Comparison of ENCODE assay signal across 1 cellular context in the genomic region with DNA sequence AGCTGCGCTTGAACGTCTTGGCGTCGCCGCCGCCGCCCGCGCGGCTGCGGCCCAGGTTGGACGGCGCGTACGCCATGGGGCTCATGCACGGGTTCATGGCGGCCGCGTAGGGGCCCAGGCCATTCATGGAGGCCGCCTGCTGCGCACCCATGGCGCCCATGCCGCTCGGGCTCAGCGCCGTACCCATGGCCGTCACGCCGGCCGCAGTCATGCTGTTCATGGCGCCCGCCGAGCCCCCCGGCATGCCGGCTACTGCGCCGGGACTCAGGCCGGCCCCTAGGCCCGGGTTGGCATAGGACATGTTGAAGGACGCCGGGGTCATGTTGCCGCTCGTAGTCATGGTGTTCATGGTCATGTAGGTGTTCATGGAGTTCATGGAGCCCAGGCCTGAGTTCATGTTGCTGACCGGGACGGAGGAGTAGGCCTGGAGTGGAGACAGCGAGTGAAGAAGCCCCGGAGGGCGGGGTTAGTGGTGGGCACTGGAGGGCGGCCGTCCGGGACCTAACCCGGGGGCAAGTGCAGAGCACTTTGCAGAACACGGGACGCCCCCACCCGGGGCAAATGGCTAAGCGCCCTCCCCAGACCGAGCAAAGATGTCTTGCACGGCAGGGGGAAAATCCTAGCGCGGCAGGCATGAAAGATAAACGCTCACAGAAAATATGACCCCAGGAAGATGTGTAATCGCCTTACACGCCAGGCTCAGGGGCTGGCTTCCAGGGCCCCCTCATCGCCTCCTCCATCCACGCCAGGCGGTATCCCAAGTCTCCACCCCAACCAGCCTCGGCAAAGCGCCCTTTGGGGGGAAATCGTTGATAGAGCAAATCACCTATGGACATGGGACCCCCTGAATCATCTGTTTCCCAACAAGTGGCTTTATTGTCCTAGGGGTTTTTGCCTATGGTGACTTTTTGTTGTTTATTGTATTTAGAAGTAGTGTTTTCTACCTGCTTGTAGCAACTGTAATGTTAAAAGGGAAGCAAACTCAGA.
TF ChIP-seq lines count a peak whose summit lies in the region.

No MANE protein-coding gene starts in this region.

TF ChIP-seq in HepG2, 621 proteins besides CTCF, POLR2A, EP300 and RAD21 (continued from another document and continues in another):
- TF ChIP-seq HNRNPL (IDR thresholded peaks at IDR 0.05; ENCODE audit: low read depth, low read length) (peak; percentile 25; the same call in 1 of the 2 replicates), SKI (IDR thresholded peaks at IDR 0.05; ENCODE audit: partially characterized antibody) (no peak), PHF20 (CRISPR knock-in tag; IDR thresholded peaks at IDR 0.05) (0 out of 2 replicates have a peak, but pooled peaks have one; percentile 14), BCL6 (CRISPR knock-in tag; IDR thresholded peaks at IDR 0.05) (no peak), GATAD2A (CRISPR knock-in tag; IDR thresholded peaks at IDR 0.05) (0 out of 2 replicates have a peak, but pooled peaks have one; percentile 11), ZKSCAN8 (CRISPR knock-in tag; IDR thresholded peaks at IDR 0.05; ENCODE audit: borderline replicate concordance) (no peak), ZNF12 (CRISPR knock-in tag; IDR thresholded peaks at IDR 0.05) (no peak), CCDC6 (CRISPR knock-in tag; IDR thresholded peaks at IDR 0.05) (0 out of 2 replicates have a peak, but pooled peaks have one; percentile 36), U2AF1 (optimal IDR thresholded peaks at IDR 0.05; ENCODE audit: low read depth, low read length) (no peak), ARNTL (CRISPR knock-in tag; IDR thresholded peaks at IDR 0.05) (no peak), ZSCAN29 (CRISPR knock-in tag; conservative IDR thresholded peaks at IDR 0.05) (no peak), ZFP82 (CRISPR knock-in tag; IDR thresholded peaks at IDR 0.05; ENCODE audit: borderline replicate concordance) (no peak), PHF8 (CRISPR knock-in tag; IDR thresholded peaks at IDR 0.05) (no peak), JUNB (CRISPR knock-in tag; IDR thresholded peaks at IDR 0.05; ENCODE audit: borderline replicate concordance) (no peak), EEA1 (CRISPR knock-in tag; IDR thresholded peaks at IDR 0.05; ENCODE audit: borderline replicate concordance) (peak; percentile 30; the same call in 1 of the 2 replicates), HES4 (CRISPR knock-in tag; IDR thresholded peaks at IDR 0.05; ENCODE audit: borderline replicate concordance) (0 out of 2 replicates have a peak, but pooled peaks have one; percentile 16), KLF12 (CRISPR knock-in tag; IDR thresholded peaks at IDR 0.05; ENCODE audit: borderline replicate concordance) (0 out of 2 replicates have a peak, but pooled peaks have one; percentile 20), ZFY (CRISPR knock-in tag; IDR thresholded peaks at IDR 0.05) (peak; percentile 37; the same call in 1 of the 2 replicates), SYNCRIP (IDR thresholded peaks at IDR 0.05; ENCODE audit: insufficient read depth, low read depth, low read length) (no peak), MTA1 (CRISPR knock-in tag; IDR thresholded peaks at IDR 0.05; ENCODE audit: borderline replicate concordance) (no peak; the same call in 1 of the 2 replicates)
- TF ChIP-seq, protein P1, sequence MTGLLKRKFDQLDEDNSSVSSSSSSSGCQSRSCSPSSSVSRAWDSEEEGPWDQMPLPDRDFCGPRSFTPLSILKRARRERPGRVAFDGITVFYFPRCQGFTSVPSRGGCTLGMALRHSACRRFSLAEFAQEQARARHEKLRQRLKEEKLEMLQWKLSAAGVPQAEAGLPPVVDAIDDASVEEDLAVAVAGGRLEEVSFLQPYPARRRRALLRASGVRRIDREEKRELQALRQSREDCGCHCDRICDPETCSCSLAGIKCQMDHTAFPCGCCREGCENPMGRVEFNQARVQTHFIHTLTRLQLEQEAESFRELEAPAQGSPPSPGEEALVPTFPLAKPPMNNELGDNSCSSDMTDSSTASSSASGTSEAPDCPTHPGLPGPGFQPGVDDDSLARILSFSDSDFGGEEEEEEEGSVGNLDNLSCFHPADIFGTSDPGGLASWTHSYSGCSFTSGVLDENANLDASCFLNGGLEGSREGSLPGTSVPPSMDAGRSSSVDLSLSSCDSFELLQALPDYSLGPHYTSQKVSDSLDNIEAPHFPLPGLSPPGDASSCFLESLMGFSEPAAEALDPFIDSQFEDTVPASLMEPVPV (CRISPR knock-in tag; IDR thresholded peaks at IDR 0.05) = peak; percentile 50; the same call in 1 of the 2 replicates
- TF ChIP-seq, protein P2, sequence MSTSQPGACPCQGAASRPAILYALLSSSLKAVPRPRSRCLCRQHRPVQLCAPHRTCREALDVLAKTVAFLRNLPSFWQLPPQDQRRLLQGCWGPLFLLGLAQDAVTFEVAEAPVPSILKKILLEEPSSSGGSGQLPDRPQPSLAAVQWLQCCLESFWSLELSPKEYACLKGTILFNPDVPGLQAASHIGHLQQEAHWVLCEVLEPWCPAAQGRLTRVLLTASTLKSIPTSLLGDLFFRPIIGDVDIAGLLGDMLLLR (CRISPR knock-in tag; IDR thresholded peaks at IDR 0.05) = 0 out of 2 replicates have a peak, but pooled peaks have one; percentile 34
- TF ChIP-seq, protein P3, sequence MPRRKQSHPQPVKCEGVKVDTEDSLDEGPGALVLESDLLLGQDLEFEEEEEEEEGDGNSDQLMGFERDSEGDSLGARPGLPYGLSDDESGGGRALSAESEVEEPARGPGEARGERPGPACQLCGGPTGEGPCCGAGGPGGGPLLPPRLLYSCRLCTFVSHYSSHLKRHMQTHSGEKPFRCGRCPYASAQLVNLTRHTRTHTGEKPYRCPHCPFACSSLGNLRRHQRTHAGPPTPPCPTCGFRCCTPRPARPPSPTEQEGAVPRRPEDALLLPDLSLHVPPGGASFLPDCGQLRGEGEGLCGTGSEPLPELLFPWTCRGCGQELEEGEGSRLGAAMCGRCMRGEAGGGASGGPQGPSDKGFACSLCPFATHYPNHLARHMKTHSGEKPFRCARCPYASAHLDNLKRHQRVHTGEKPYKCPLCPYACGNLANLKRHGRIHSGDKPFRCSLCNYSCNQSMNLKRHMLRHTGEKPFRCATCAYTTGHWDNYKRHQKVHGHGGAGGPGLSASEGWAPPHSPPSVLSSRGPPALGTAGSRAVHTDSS (CRISPR knock-in tag; conservative IDR thresholded peaks at IDR 0.05) = 0 out of 2 replicates have a peak, but pooled peaks have one; percentile 35
- TF ChIP-seq, protein P4, sequence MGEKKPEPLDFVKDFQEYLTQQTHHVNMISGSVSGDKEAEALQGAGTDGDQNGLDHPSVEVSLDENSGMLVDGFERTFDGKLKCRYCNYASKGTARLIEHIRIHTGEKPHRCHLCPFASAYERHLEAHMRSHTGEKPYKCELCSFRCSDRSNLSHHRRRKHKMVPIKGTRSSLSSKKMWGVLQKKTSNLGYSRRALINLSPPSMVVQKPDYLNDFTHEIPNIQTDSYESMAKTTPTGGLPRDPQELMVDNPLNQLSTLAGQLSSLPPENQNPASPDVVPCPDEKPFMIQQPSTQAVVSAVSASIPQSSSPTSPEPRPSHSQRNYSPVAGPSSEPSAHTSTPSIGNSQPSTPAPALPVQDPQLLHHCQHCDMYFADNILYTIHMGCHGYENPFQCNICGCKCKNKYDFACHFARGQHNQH (CRISPR knock-in tag; IDR thresholded peaks at IDR 0.05) = 0 out of 2 replicates have a peak, but pooled peaks have one; percentile 43
- TF ChIP-seq, protein P5, sequence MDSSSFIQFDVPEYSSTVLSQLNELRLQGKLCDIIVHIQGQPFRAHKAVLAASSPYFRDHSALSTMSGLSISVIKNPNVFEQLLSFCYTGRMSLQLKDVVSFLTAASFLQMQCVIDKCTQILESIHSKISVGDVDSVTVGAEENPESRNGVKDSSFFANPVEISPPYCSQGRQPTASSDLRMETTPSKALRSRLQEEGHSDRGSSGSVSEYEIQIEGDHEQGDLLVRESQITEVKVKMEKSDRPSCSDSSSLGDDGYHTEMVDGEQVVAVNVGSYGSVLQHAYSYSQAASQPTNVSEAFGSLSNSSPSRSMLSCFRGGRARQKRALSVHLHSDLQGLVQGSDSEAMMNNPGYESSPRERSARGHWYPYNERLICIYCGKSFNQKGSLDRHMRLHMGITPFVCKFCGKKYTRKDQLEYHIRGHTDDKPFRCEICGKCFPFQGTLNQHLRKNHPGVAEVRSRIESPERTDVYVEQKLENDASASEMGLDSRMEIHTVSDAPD (CRISPR knock-in tag; IDR thresholded peaks at IDR 0.05) = 0 out of 2 replicates have a peak, but pooled peaks have one; percentile 76
- TF ChIP-seq, protein P6, sequence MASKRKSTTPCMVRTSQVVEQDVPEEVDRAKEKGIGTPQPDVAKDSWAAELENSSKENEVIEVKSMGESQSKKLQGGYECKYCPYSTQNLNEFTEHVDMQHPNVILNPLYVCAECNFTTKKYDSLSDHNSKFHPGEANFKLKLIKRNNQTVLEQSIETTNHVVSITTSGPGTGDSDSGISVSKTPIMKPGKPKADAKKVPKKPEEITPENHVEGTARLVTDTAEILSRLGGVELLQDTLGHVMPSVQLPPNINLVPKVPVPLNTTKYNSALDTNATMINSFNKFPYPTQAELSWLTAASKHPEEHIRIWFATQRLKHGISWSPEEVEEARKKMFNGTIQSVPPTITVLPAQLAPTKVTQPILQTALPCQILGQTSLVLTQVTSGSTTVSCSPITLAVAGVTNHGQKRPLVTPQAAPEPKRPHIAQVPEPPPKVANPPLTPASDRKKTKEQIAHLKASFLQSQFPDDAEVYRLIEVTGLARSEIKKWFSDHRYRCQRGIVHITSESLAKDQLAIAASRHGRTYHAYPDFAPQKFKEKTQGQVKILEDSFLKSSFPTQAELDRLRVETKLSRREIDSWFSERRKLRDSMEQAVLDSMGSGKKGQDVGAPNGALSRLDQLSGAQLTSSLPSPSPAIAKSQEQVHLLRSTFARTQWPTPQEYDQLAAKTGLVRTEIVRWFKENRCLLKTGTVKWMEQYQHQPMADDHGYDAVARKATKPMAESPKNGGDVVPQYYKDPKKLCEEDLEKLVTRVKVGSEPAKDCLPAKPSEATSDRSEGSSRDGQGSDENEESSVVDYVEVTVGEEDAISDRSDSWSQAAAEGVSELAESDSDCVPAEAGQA (IDR thresholded peaks at IDR 0.05; ENCODE audit: low read depth) = no peak; the same call in 1 of the 2 replicates
- TF ChIP-seq, protein P6 (CRISPR knock-in tag; IDR thresholded peaks at IDR 0.05; ENCODE audit: borderline replicate concordance) = no peak
- TF ChIP-seq, protein P7, sequence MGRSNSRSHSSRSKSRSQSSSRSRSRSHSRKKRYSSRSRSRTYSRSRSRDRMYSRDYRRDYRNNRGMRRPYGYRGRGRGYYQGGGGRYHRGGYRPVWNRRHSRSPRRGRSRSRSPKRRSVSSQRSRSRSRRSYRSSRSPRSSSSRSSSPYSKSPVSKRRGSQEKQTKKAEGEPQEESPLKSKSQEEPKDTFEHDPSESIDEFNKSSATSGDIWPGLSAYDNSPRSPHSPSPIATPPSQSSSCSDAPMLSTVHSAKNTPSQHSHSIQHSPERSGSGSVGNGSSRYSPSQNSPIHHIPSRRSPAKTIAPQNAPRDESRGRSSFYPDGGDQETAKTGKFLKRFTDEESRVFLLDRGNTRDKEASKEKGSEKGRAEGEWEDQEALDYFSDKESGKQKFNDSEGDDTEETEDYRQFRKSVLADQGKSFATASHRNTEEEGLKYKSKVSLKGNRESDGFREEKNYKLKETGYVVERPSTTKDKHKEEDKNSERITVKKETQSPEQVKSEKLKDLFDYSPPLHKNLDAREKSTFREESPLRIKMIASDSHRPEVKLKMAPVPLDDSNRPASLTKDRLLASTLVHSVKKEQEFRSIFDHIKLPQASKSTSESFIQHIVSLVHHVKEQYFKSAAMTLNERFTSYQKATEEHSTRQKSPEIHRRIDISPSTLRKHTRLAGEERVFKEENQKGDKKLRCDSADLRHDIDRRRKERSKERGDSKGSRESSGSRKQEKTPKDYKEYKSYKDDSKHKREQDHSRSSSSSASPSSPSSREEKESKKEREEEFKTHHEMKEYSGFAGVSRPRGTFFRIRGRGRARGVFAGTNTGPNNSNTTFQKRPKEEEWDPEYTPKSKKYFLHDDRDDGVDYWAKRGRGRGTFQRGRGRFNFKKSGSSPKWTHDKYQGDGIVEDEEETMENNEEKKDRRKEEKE (IDR thresholded peaks at IDR 0.05) = no peak
